8 cellular contexts compared by ENCODE assay signal in the genomic region with DNA sequence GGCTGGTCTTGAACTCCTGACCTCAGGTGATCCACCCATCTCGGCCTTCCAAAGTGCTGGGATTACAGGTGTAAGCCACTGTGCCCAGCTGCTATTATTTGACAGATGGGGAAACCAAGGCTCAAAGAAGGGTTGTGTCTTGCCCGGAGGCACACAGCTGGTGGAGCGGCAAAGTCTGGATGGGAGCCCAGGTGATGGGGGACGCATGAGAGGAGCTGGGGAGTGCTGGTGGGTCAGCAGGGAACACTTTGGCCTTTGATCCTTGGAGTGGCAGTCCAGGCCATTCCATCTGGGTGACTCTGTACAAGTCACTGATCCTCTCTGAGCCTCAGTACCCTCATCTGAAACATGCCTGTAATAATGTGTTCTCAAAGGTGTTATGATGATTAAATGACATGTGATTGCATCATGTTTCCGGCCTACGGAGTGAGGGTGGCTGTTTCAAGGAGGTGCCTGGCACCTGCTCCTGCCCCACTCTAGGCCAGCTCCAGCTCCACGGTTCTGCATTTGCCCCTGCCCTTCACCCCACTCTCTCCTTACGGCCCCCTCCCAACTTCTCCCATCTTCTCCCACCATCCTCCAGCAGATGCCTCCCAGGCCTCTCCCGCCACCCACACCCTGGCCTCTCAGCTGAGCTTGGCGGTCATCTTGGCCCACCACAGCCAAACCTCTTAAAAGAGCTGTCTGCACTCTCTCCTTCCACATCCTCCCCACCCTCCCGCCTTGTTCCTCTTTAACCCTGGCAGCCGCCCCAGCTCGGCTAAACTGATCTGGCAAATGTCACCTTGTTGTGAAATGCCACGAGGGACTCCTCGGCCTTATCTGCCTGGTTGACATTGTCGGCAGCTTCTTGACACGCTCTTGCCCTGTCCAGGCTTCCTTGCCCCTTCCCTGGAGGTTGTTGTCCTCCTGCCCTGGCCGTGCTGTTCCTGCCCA. TPM values are rescaled to one million over a fixed set of nuclear protein-coding genes. Genes with fewer than 3 reads are reported as not detected.
DNase-seq lines count a peak whose midpoint lies in the region; ATAC-seq and TF ChIP-seq lines count a peak whose summit lies in the region.

No MANE protein-coding gene starts in this region.

- DNase-seq in HL-60 (ENCODE audit: low read depth in 1 of 2, low spot score in 1 of 2), result peak; percentile 79 to 97
- DNase-seq in SKM-1 treated with dmso at 0.1 percent for 144 hours (lab: John Stamatoyannopoulos, UW; ENCODE audit: unreplicated experiment), result peak; percentile 92
- DNase-seq in naive thymus-derived CD8-positive, alpha-beta T cell, result peak in 4 of 10 donors; percentile 34 to 60 (median 51)
- DNase-seq in COR-L47 (lab: John Stamatoyannopoulos, UW), result no peak
- no peak for DNase-seq in NCI-H2171 (lab: John Stamatoyannopoulos, UW)

- peak overlapping the region in 8 of 10 donors; percentile 28 to 80 (median 60) for H3K4me3 Mint-ChIP-seq in naive thymus-derived CD8-positive, alpha-beta T cell

- no peak for TF ChIP-seq CTCF in HL-60 (IDR thresholded peaks at IDR 0.05; ENCODE audit: insufficient read depth, low read length)

- peak overlapping the region; percentile 83 for H3K27ac ChIP-seq in HL-60 (replicated peaks)

- POLR2A ChIA-PET in naive thymus-derived CD8-positive, alpha-beta T cell (lab: Charles Lee), result interaction anchor here (0.6 to 1.9 kb wide), 11 partner anchors 9 to 123 kb away, joined by 3 to 16 read pairs (median 4); a partner anchor contains a TSS

- H3K27ac Mint-ChIP-seq in naive thymus-derived CD8-positive, alpha-beta T cell, result peak overlapping the region; percentile 77 to 97 (median 94)

- ATAC-seq in naive thymus-derived CD8-positive, alpha-beta T cell, result peak; percentile 84 to 89
- ATAC-seq in HG02938 (IDR thresholded peaks at IDR 0.05; ENCODE audit: unreplicated experiment), result no peak
- ATAC-seq in HG02852 (IDR thresholded peaks at IDR 0.05; ENCODE audit: unreplicated experiment), result no peak

- H3K4me1 Mint-ChIP-seq in naive thymus-derived CD8-positive, alpha-beta T cell, result peaks cover 30 to 54% (median 50%) of the 10 kb centered on the region in 4 donors

- no peaks in the 10 kb centered on the region for H3K27me3 ChIP-seq in HL-60 (ENCODE audit: insufficient read depth, poor library complexity, severe bottlenecking)
- H3K27me3 ChIP-seq in endocrine pancreas (ENCODE audit: control insufficient read depth, insufficient read depth, low read length), result no peaks in the 10 kb centered on the region

- no peaks in the 10 kb centered on the region for H3K4me1 ChIP-seq in endocrine pancreas (ENCODE audit: control insufficient read depth, insufficient read depth, low read length)

- H3K9me3 Mint-ChIP-seq in naive thymus-derived CD8-positive, alpha-beta T cell, result no peaks in the 10 kb centered on the region

- no peaks in the 10 kb centered on the region for H3K27me3 Mint-ChIP-seq in naive thymus-derived CD8-positive, alpha-beta T cell

- H3K36me3 ChIP-seq in endocrine pancreas (ENCODE audit: control insufficient read depth, insufficient read depth, low read length), result no peaks in the 10 kb centered on the region

- no peaks in the 10 kb centered on the region for H3K9me3 ChIP-seq in endocrine pancreas (ENCODE audit: control insufficient read depth, low read length)

- no peak overlapping the region for H3K4me3 ChIP-seq in HL-60 (replicated peaks; ENCODE audit: insufficient read depth, low read length)
- H3K4me3 ChIP-seq in endocrine pancreas (ENCODE audit: control insufficient read depth, insufficient read depth, low read length), result no peak overlapping the region

- H3K9ac ChIP-seq in endocrine pancreas (ENCODE audit: control insufficient read depth, insufficient read depth, low read length), result peak overlapping the region; percentile 13

- peaks cover 0 to 2% (median 2%) of the 10 kb centered on the region in 3 donors for H3K36me3 Mint-ChIP-seq in naive thymus-derived CD8-positive, alpha-beta T cell

RNA-seq across cellular contexts. Expression of a gene that starts 5.5 kb away (rescaled TPM):
- total RNA-seq in naive thymus-derived CD8-positive, alpha-beta T cell, result 10 to 100 TPM; 57.0 to 62.9 TPM
- polyA plus RNA-seq in naive thymus-derived CD8-positive, alpha-beta T cell, result 10 to 100 TPM; 20.5 to 25.3 (median 21.8) TPM

RNA-seq across cellular contexts. Expression of a gene that starts 18.4 kb away (rescaled TPM):
- total RNA-seq in naive thymus-derived CD8-positive, alpha-beta T cell, result 10 to 100 TPM; 16.7 to 19.1 TPM
- 1 to 10 TPM; 4.3 to 5.8 (median 5.3) TPM for polyA plus RNA-seq in naive thymus-derived CD8-positive, alpha-beta T cell

RNA-seq across cellular contexts. Expression of a gene that starts 30.6 kb away (rescaled TPM):
- 1 to 10 TPM; 3.7 to 3.8 TPM for total RNA-seq in naive thymus-derived CD8-positive, alpha-beta T cell
- under 1 TPM in 1 of 3 donors, not detected in 2; 0.22 TPM for polyA plus RNA-seq in naive thymus-derived CD8-positive, alpha-beta T cell

RNA-seq across cellular contexts. Expression of a gene that starts 32.4 kb away (rescaled TPM):
- total RNA-seq in naive thymus-derived CD8-positive, alpha-beta T cell, result 1 to 10 TPM; 7.6 to 7.7 TPM
- polyA plus RNA-seq in naive thymus-derived CD8-positive, alpha-beta T cell, result 10 to 100 TPM; 14.6 to 21.6 (median 20.6) TPM

RNA-seq across cellular contexts. Expression of a gene that starts 37.8 kb away (rescaled TPM):
- 10 to 100 TPM; 84.0 to 86.4 TPM for total RNA-seq in naive thymus-derived CD8-positive, alpha-beta T cell
- 10 to 100 TPM; 29.0 to 54.4 (median 43.0) TPM for polyA plus RNA-seq in naive thymus-derived CD8-positive, alpha-beta T cell

Comparison
In these comparisons a context has a peak if more than half of its experiments do, and no peak if none do; other contexts are left out.
1. DNase-seq: peak in HL-60 (2 of 2) and SKM-1 treated with dmso at 0.1 percent for 144 hours (single experiment); none in COR-L47 (single experiment) and NCI-H2171 (single experiment).
2. ATAC-seq: peak in naive thymus-derived CD8-positive, alpha-beta T cell (2 of 2); none in HG02938 (single experiment) and HG02852 (single experiment).